Comparison of ENCODE assay signal across 21 cellular contexts in genomic region chr2:31707992-31708391, GRCh38.
A peak's percentile ranks its signal among the peaks of the same experiment; 100 is the strongest.
DNase-seq lines count a peak whose midpoint lies in the region; ATAC-seq, FAIRE-seq and TF ChIP-seq lines count a peak whose summit lies in the region.
"Had no signal": no experiment of that assay in that cellular context is flagged by ENCODE, and none has a peak within 500 bp of the region (broad histone marks: within the 10 kb centered on the region; RNA-seq: fewer than 3 reads in every experiment).

No MANE protein-coding gene starts in this region.

- no peak for TF ChIP-seq EP300 in GM12878 (IDR thresholded peaks at IDR 0.05; ENCODE audit: borderline replicate concordance in 1 of 2, control insufficient read depth in 1 of 2, low read depth in 2 of 2, low read length in 2 of 2)
- no peak for TF ChIP-seq EP300 in HepG2 (IDR thresholded peaks at IDR 0.05; ENCODE audit: low read depth in 2 of 2, low read length in 2 of 2)
- no peak for TF ChIP-seq EP300 in HepG2 (CRISPR knock-in tag; IDR thresholded peaks at IDR 0.05; ENCODE audit: borderline replicate concordance)

- FAIRE-seq in GM12878 (lab: Jason Lieb, UNC) (peak; percentile 35), HepG2 (lab: Jason Lieb, UNC) (no peak)
- FAIRE-seq: A549, D721Med, G401.6, GM12892, GM18507 had no signal

- POLR2A ChIA-PET in GM12878 (lab: Charles Lee) = no interaction called here
- POLR2A ChIA-PET in HepG2 (lab: Yijun Ruan, JAX) = no interaction called here

- no peak overlapping the region for H3K4me2 ChIP-seq in GM12878 (ENCODE audit: control insufficient read depth, insufficient read depth)
- H3K4me2 ChIP-seq in HepG2 (ENCODE audit: low read depth, low read length) = no peak overlapping the region; the same call in 1 of the 2 replicates
- H3K4me2 ChIP-seq: A549; BLaER1 treated with 17β-estradiol and CSF1 and Interleukin-3, amounts not matched to agents 10 nM and 100 nM had no signal

- DNase-seq in GM12878 (ENCODE audit: low read depth, low spot score) (no peak), HepG2 (ENCODE audit: low spot score) (no peak), right lobe of liver (peak in 1 of 3 donors; percentile 62)
- DNase-seq in activated naive CD8-positive, alpha-beta T cell treated with anti-CD3 and anti-CD28 coated beads, Interleukin-2, amount 50 U/mL, for 24 hours = no peak
- DNase-seq: AML-193; Caco-2; Calu3; CD4-positive, alpha-beta T cell; CD8-positive, alpha-beta T cell; DMS79 treated with DMSO at 0.1 percent for 48 hours; GF-D8 had no signal

- RAD21 ChIA-PET in GM12878 (lab: Charles Lee; ENCODE audit: unreplicated experiment) = no interaction called here

- no peaks in the 10 kb centered on the region for H3K4me1 Mint-ChIP-seq in activated naive CD8-positive, alpha-beta T cell treated with anti-CD3 and anti-CD28 coated beads, Interleukin-2, amount 50 U/mL, for 24 hours
- H3K4me1 Mint-ChIP-seq: B cell had no signal

- 0% methylated on average over 3 of the region's 3 CpGs for WGBS in GM12878 (ENCODE audit: insufficient coverage, insufficient replicate concordance, low lambda C conversion rate, missing lambda C conversion rate)
- 0% methylated on average over 3 of the region's 3 CpGs for WGBS in HepG2 (ENCODE audit: low lambda C conversion rate)
- WGBS in right lobe of liver (ENCODE audit: insufficient coverage, low coverage, low lambda C conversion rate, missing lambda C conversion rate) = 39% methylated on average over 2 of the region's 3 CpGs

- H2AFZ ChIP-seq in GM12878 (ENCODE audit: control insufficient read depth, low read depth, low read length) (no peak overlapping the region), HepG2 (ENCODE audit: low read length) (no peak overlapping the region)

- no peak for TF ChIP-seq CTCF in GM12878 (IDR thresholded peaks at IDR 0.05 in 2 of 3, conservative IDR thresholded peaks at IDR 0.05 in 1 of 3; ENCODE audit: control insufficient read depth in 2 of 3, extremely low read depth in 1 of 3, insufficient read depth in 1 of 3, low read depth in 3 of 3, low read length in 3 of 3)
- TF ChIP-seq CTCF in HepG2 (CRISPR knock-in tag; IDR thresholded peaks at IDR 0.05) = no peak
- no peak for TF ChIP-seq CTCF in right lobe of liver (IDR thresholded peaks at IDR 0.05)

- no peak overlapping the region for H3K27ac ChIP-seq in GM12878 (ENCODE audit: control insufficient read depth, insufficient read depth)
- H3K27ac ChIP-seq in HepG2 (ENCODE audit: extremely low read length, insufficient read depth, low read length) = no peak overlapping the region
- H3K27ac ChIP-seq in right lobe of liver = peak overlapping the region in 2 of 3 donors; percentile 71 to 82
- H3K27ac ChIP-seq: 22Rv1; A549; BLaER1 treated with 17β-estradiol and CSF1 and Interleukin-3, amounts not matched to agents 10 nM and 100 nM; C4-2B had no signal

- H3K36me3 Mint-ChIP-seq in activated naive CD8-positive, alpha-beta T cell treated with anti-CD3 and anti-CD28 coated beads, Interleukin-2, amount 50 U/mL, for 24 hours (ENCODE audit: low read depth) = no peaks in the 10 kb centered on the region
- H3K36me3 Mint-ChIP-seq: CD8-positive, alpha-beta T cell had no signal

- H3K4me3 ChIP-seq in GM12878 = no peak overlapping the region
- H3K4me3 ChIP-seq in HepG2 (replicated peaks in 1 of 3; ENCODE audit: insufficient read depth in 1 of 3, low read depth in 2 of 3, low read length in 3 of 3) = no peak overlapping the region
- peak overlapping the region in 2 of 3 donors; percentile 36 to 49 for H3K4me3 ChIP-seq in right lobe of liver
- H3K4me3 ChIP-seq: A549; BLaER1 treated with 17β-estradiol and CSF1 and Interleukin-3, amounts not matched to agents 10 nM and 100 nM had no signal

- no peak overlapping the region for H3K9ac ChIP-seq in GM12878 (ENCODE audit: control insufficient read depth, insufficient read depth, low read length)
- H3K9ac ChIP-seq in HepG2 (ENCODE audit: insufficient read depth, low read depth, low read length) = no peak overlapping the region
- H3K9ac ChIP-seq: BLaER1 treated with 17β-estradiol and CSF1 and Interleukin-3, amounts not matched to agents 10 nM and 100 nM had no signal

- SMC1A ChIA-PET in GM12878 (lab: Charles Lee; ENCODE audit: uncharacterized antibody, unreplicated experiment) = no interaction called here

- intact Hi-C loops in GM12878 (cut with micrococcal nuclease; ENCODE audit: unreplicated experiment) (no loop called here), HepG2 (cut with micrococcal nuclease; ENCODE audit: unreplicated experiment) (no loop called here), right lobe of liver (cut with DNase I) (no loop called here)

- H3K4me3 Mint-ChIP-seq in activated naive CD8-positive, alpha-beta T cell treated with anti-CD3 and anti-CD28 coated beads, Interleukin-2, amount 50 U/mL, for 24 hours = no peak overlapping the region
- H3K4me3 Mint-ChIP-seq: B cell; CD4-positive, alpha-beta T cell; CD8-positive, alpha-beta T cell had no signal

- no peaks in the 10 kb centered on the region for H3K9me3 Mint-ChIP-seq in activated naive CD8-positive, alpha-beta T cell treated with anti-CD3 and anti-CD28 coated beads, Interleukin-2, amount 50 U/mL, for 24 hours

- no peaks in the 10 kb centered on the region for H3K27me3 Mint-ChIP-seq in activated naive CD8-positive, alpha-beta T cell treated with anti-CD3 and anti-CD28 coated beads, Interleukin-2, amount 50 U/mL, for 24 hours

- TF ChIP-seq POLR2A in GM12878 (IDR thresholded peaks at IDR 0.05; ENCODE audit: low read depth, low read length) = no peak
- no peak for TF ChIP-seq POLR2A in HepG2 (IDR thresholded peaks at IDR 0.05; ENCODE audit: insufficient read depth in 1 of 2, low read depth in 2 of 2, low read length in 2 of 2)
- no peak for TF ChIP-seq POLR2A in right lobe of liver (IDR thresholded peaks at IDR 0.05)

- CTCF ChIA-PET in GM12878 (lab: Yijun Ruan, JAX) = interaction anchor here (1.2 kb wide), 1 partner anchor 11 kb away, joined by 3 read pairs; no protein-coding TSS in a partner anchor
- CTCF ChIA-PET in HepG2 (lab: Yijun Ruan, JAX; ENCODE audit: low intra/inter-chr PET ratio, low total read pairs) = no interaction called here

- TF ChIP-seq RAD21 in GM12878 (IDR thresholded peaks at IDR 0.05; ENCODE audit: insufficient read depth, low read depth, low read length) (no peak), HepG2 (CRISPR knock-in tag; IDR thresholded peaks at IDR 0.05) (no peak)

- H3K36me3 ChIP-seq in GM12878 (ENCODE audit: control insufficient read depth in 2 of 2, insufficient read depth in 2 of 2, low read length in 1 of 2) = no peaks in the 10 kb centered on the region
- H3K36me3 ChIP-seq in HepG2 (replicated peaks in 1 of 2; ENCODE audit: control insufficient read depth in 1 of 2, insufficient read depth in 2 of 2, low read length in 2 of 2) = no peaks in the 10 kb centered on the region
- no peaks in the 10 kb centered on the region for H3K36me3 ChIP-seq in right lobe of liver
- H3K36me3 ChIP-seq: BLaER1 treated with 17β-estradiol and CSF1 and Interleukin-3, amounts not matched to agents 10 nM and 100 nM had no signal

- no TSS peak for BruUV-seq in GM12878 (replicated peaks; lab: Mats Ljungman, UMichigan)
- no TSS peak for BruUV-seq in HepG2 (replicated peaks; lab: Mats Ljungman, UMichigan)

- no peaks in the 10 kb centered on the region for H3K9me3 ChIP-seq in GM12878 (replicated peaks; ENCODE audit: control insufficient read depth, insufficient read depth, low read length)
- no peaks in the 10 kb centered on the region for H3K9me3 ChIP-seq in HepG2 (ENCODE audit: low read length)
- H3K9me3 ChIP-seq in right lobe of liver = no peaks in the 10 kb centered on the region
- H3K9me3 ChIP-seq: A549, Caco-2 had no signal

- no peaks in the 10 kb centered on the region for H4K20me1 ChIP-seq in GM12878 (ENCODE audit: control insufficient read depth, insufficient read depth)
- H4K20me1 ChIP-seq in HepG2 (ENCODE audit: insufficient read depth, low read length) = no peaks in the 10 kb centered on the region
- H4K20me1 ChIP-seq: BLaER1 treated with 17β-estradiol and CSF1 and Interleukin-3, amounts not matched to agents 10 nM and 100 nM had no signal

- no peaks in the 10 kb centered on the region for H3K27me3 ChIP-seq in GM12878 (replicated peaks in 1 of 2; ENCODE audit: control insufficient read depth in 2 of 2, insufficient read depth in 2 of 2, low read length in 1 of 2)
- no peaks in the 10 kb centered on the region for H3K27me3 ChIP-seq in HepG2 (ENCODE audit: control insufficient read depth in 1 of 2, insufficient read depth in 2 of 2, low read length in 2 of 2)
- no peaks in the 10 kb centered on the region for H3K27me3 ChIP-seq in right lobe of liver
- H3K27me3 ChIP-seq: BLaER1 treated with 17β-estradiol and CSF1 and Interleukin-3, amounts not matched to agents 10 nM and 100 nM had no signal

- H3K27ac Mint-ChIP-seq in activated naive CD8-positive, alpha-beta T cell treated with anti-CD3 and anti-CD28 coated beads, Interleukin-2, amount 50 U/mL, for 24 hours = no peak overlapping the region
- H3K27ac Mint-ChIP-seq: B cell; CD4-positive, alpha-beta T cell; CD8-positive, alpha-beta T cell had no signal

- in situ Hi-C loops in GM12878 (cut with MboI) (no loop called here), HepG2 (cut with HindIII; ENCODE audit: extremely low pct_ligation_motif_present, low pct_unique_long_range_greater_than_20kb) (no loop called here)

- no peaks in the 10 kb centered on the region for H3K79me2 ChIP-seq in GM12878 (ENCODE audit: control insufficient read depth, insufficient read depth, low read length)
- H3K79me2 ChIP-seq in HepG2 (ENCODE audit: insufficient read depth, low read length) = no peaks in the 10 kb centered on the region

- no peaks in the 10 kb centered on the region for H3K4me1 ChIP-seq in GM12878 (ENCODE audit: control insufficient read depth, insufficient read depth, low read length)
- H3K4me1 ChIP-seq in HepG2 (ENCODE audit: insufficient read depth, low read length) = peaks cover 20% of the 10 kb centered on the region
- H3K4me1 ChIP-seq in right lobe of liver = peaks cover 0 to 62% (median 23%) of the 10 kb centered on the region in 4 donors

- ATAC-seq in GM12878 (no peak), HepG2 (peak; percentile 21; the same call in 1 of the 3 replicates), right lobe of liver (peak; percentile 27 to 70 (median 53)), GM21737 (IDR thresholded peaks at IDR 0.05; ENCODE audit: unreplicated experiment) (no peak)
- ATAC-seq in activated naive CD8-positive, alpha-beta T cell treated with anti-CD3 and anti-CD28 coated beads, Interleukin-2, amount 50 U/mL, for 24 hours = no peak
- ATAC-seq: A549; CD8-positive, alpha-beta T cell had no signal

TF ChIP-seq in GM12878, 131 proteins besides CTCF, POLR2A, EP300 and RAD21 (continues in another document):
- TF ChIP-seq HCFC1 (IDR thresholded peaks at IDR 0.05; ENCODE audit: low read length) (no peak), RFX5 (IDR thresholded peaks at IDR 0.05; ENCODE audit: low read depth, low read length) (no peak), NR2F1 (conservative IDR thresholded peaks at IDR 0.05) (no peak), DPF2 (IDR thresholded peaks at IDR 0.05) (no peak), SRF (IDR thresholded peaks at IDR 0.05; ENCODE audit: low read depth in 2 of 2, low read length in 2 of 2) (no peak)

TF ChIP-seq in HepG2, 621 proteins besides CTCF, POLR2A, EP300 and RAD21 (continues in another document):
- TF ChIP-seq ZNF580 (CRISPR knock-in tag; IDR thresholded peaks at IDR 0.05; ENCODE audit: borderline replicate concordance, low read depth) (no peak), HNF4A (CRISPR knock-in tag; IDR thresholded peaks at IDR 0.05) (peak; percentile 61)

Comparison
In these comparisons a context has a peak if more than half of its experiments do, and no peak if none do; other contexts are left out.
1. H3K27ac ChIP-seq: peak in right lobe of liver (2 of 3); none in GM12878 (single experiment) and HepG2 (single experiment).
2. H3K4me3 ChIP-seq: peak in right lobe of liver (2 of 3); none in GM12878 (single experiment) and HepG2 (0 of 3).
3. ATAC-seq: peak in HepG2 (single experiment) and right lobe of liver (4 of 4); none in GM12878 (single experiment), GM21737 (single experiment) and activated naive CD8-positive, alpha-beta T cell treated with anti-CD3 and anti-CD28 coated beads, Interleukin-2, amount 50 U/mL, for 24 hours (single experiment).